ENCODE assay signal across 1 cellular context in genomic region chr13:49386664-49387063, GRCh38.
A peak's percentile ranks its signal among the peaks of the same experiment; 100 is the strongest.
TF ChIP-seq lines count a peak whose summit lies in the region.

No MANE protein-coding gene starts in this region.

TF ChIP-seq in K562, 482 proteins besides CTCF, POLR2A, EP300 and RAD21:
- peak; percentile 77 for TF ChIP-seq NCOR1 (IDR thresholded peaks at IDR 0.05)
- TF ChIP-seq SMAD4 (CRISPR knock-in tag; conservative IDR thresholded peaks at IDR 0.05), result peak; percentile 96
- no peak for TF ChIP-seq RBM34 (IDR thresholded peaks at IDR 0.05; ENCODE audit: borderline replicate concordance, insufficient read depth, low read length)
